Comparison of ENCODE assay signal across 15 cellular contexts in genomic region chr2:25303517-25304338, GRCh38. TPM values are rescaled to one million over a fixed set of nuclear protein-coding genes. Genes with fewer than 3 reads are reported as not detected.
A peak's percentile ranks its signal among the peaks of the same experiment; 100 is the strongest.
DNase-seq lines count a peak whose midpoint lies in the region; ATAC-seq and TF ChIP-seq lines count a peak whose summit lies in the region.
"Had no signal": no experiment of that assay in that cellular context is flagged by ENCODE, and none has a peak within 500 bp of the region (broad histone marks: within the 10 kb centered on the region; RNA-seq: fewer than 3 reads in every experiment).

No MANE protein-coding gene starts in this region.

- peaks cover 6% of the 10 kb centered on the region for H3K9me3 Mint-ChIP-seq in glutamatergic neuron (ENCODE audit: unreplicated experiment)
- H3K9me3 Mint-ChIP-seq: memory B cell; T-helper 1 cell treated with Interleukin-12 subunit alpha and Interleukin-12 subunit beta and Interleukin-4 antibody, amounts not matched to agents 30 μg/mL and 1 μg/mL, for 36 hours had no signal

- peaks cover 7% of the 10 kb centered on the region for H3K27me3 Mint-ChIP-seq in glutamatergic neuron (ENCODE audit: unreplicated experiment)
- H3K27me3 Mint-ChIP-seq: memory B cell had no signal

- ATAC-seq in psoas muscle (peak in 2 of 4 donors; percentile 32 to 42), HG03025 (IDR thresholded peaks at IDR 0.05; ENCODE audit: low FRiP score, unreplicated experiment) (no peak)
- ATAC-seq: gastroesophageal sphincter had no signal

- peaks cover 67% of the 10 kb centered on the region for H3K4me1 ChIP-seq in psoas muscle
- peaks cover 65 to 96% (median 87%) of the 10 kb centered on the region in 4 donors for H3K4me1 ChIP-seq in esophagus muscularis mucosa

- H3K4me1 Mint-ChIP-seq in glutamatergic neuron (ENCODE audit: low read depth, unreplicated experiment): peaks cover 34% of the 10 kb centered on the region

- 40 to 64% (median 45%) methylated on average over 25 of the region's 25 CpGs for WGBS in psoas muscle, 3 donors
- WGBS in esophagus muscularis mucosa: 64% methylated on average over 24 of the region's 25 CpGs

- H3K27ac ChIP-seq in psoas muscle (peak overlapping the region; percentile 64), esophagus muscularis mucosa (replicated peaks in 1 of 4) (no peak overlapping the region)

- peaks cover 5% of the 10 kb centered on the region for H3K36me3 Mint-ChIP-seq in glutamatergic neuron (ENCODE audit: unreplicated experiment)
- H3K36me3 Mint-ChIP-seq: memory B cell had no signal

- DNase-seq in DMS 273 (lab: John Stamatoyannopoulos, UW; ENCODE audit: unreplicated experiment) (peak; percentile 96), NCI-H2171 treated with DMSO at 0.1 percent for 48 hours (lab: John Stamatoyannopoulos, UW) (peak; percentile 95), glutamatergic neuron (no peak), psoas muscle (no peak), GM19240 (ENCODE audit: insufficient read length, low spot score) (no peak), esophagus muscularis mucosa (ENCODE audit: extremely low spot score) (no peak)
- DNase-seq in activated naive CD4-positive, alpha-beta T cell (lab: John Stamatoyannopoulos, UW): no peak
- DNase-seq: activated CD4-positive, alpha-beta T cell treated with anti-CD3 and anti-CD28 coated beads for 48 hours; NCI-H748 treated with DMSO at 0.1 percent for 48 hours; RPMI8226; spleen had no signal

- no peaks in the 10 kb centered on the region for H3K9me3 ChIP-seq in psoas muscle
- H3K9me3 ChIP-seq in esophagus muscularis mucosa: no peaks in the 10 kb centered on the region
- H3K9me3 ChIP-seq: gastroesophageal sphincter, spleen had no signal

- H3K36me3 ChIP-seq in psoas muscle (ENCODE audit: insufficient read depth in 1 of 2, low read depth in 1 of 2) (peaks cover 0 to 19% of the 10 kb centered on the region in 2 donors), esophagus muscularis mucosa (peaks cover 0 to 36% (median 26%) of the 10 kb centered on the region in 4 donors)

- peak overlapping the region; percentile 55 for H3K4me3 Mint-ChIP-seq in glutamatergic neuron (ENCODE audit: unreplicated experiment)
- H3K4me3 Mint-ChIP-seq: memory B cell; T-helper 1 cell treated with Interleukin-12 subunit alpha and Interleukin-12 subunit beta and Interleukin-4 antibody, amounts not matched to agents 30 μg/mL and 1 μg/mL, for 36 hours had no signal

- H3K27ac Mint-ChIP-seq in glutamatergic neuron (ENCODE audit: unreplicated experiment): peak overlapping the region; percentile 62
- H3K27ac Mint-ChIP-seq: memory B cell; T-helper 1 cell treated with Interleukin-12 subunit alpha and Interleukin-12 subunit beta and Interleukin-4 antibody, amounts not matched to agents 30 μg/mL and 1 μg/mL, for 36 hours had no signal

- no peak for TF ChIP-seq POLR2A in esophagus muscularis mucosa (IDR thresholded peaks at IDR 0.05; ENCODE audit: low read depth)

- no peak for TF ChIP-seq EP300 in esophagus muscularis mucosa (IDR thresholded peaks at IDR 0.05)

- H3K27me3 ChIP-seq in psoas muscle (ENCODE audit: insufficient read depth in 3 of 3, low read length in 2 of 3) (no peaks in the 10 kb centered on the region), esophagus muscularis mucosa (no peaks in the 10 kb centered on the region)
- H3K27me3 ChIP-seq: gastroesophageal sphincter, spleen had no signal

- H3K4me3 ChIP-seq in psoas muscle (no peak overlapping the region), esophagus muscularis mucosa (no peak overlapping the region)
- H3K4me3 ChIP-seq: gastroesophageal sphincter, spleen had no signal

- intact Hi-C loops in psoas muscle (cut with DNase I) (loop anchor here (5.0 kb wide), 1 partner anchor 34 kb away; no protein-coding TSS in a partner anchor), esophagus muscularis mucosa (cut with DNase I) (no loop called here)

- TF ChIP-seq CTCF in glutamatergic neuron (IDR thresholded peaks at IDR 0.05; ENCODE audit: partially characterized antibody, unreplicated experiment): no peak
- TF ChIP-seq CTCF in psoas muscle (IDR thresholded peaks at IDR 0.05): no peak
- TF ChIP-seq CTCF in esophagus muscularis mucosa (IDR thresholded peaks at IDR 0.05): no peak

RNA-seq across cellular contexts. Expression of gene DNMT3A, which starts 38.0 kb away (rescaled TPM):
- 175 TPM for total RNA-seq in glutamatergic neuron (ENCODE audit: unreplicated experiment)
- total RNA-seq in psoas muscle: 10 to 100 TPM; 20.6 to 26.2 (median 21.7) TPM
- polyA plus RNA-seq in psoas muscle: 1 to 10 TPM; 7.1 to 9.9 (median 8.4) TPM
- 10 to 100 TPM; 11.3 to 29.5 (median 16.9) TPM for total RNA-seq in esophagus muscularis mucosa

Comparison
In these comparisons a context has a peak if more than half of its experiments do, and no peak if none do; other contexts are left out.
1. DNase-seq: peak in DMS 273 (single experiment) and NCI-H2171 treated with DMSO at 0.1 percent for 48 hours (single experiment); none in glutamatergic neuron (single experiment), psoas muscle (0 of 2), GM19240 (single experiment), activated naive CD4-positive, alpha-beta T cell (0 of 4) and esophagus muscularis mucosa (single experiment).